Comparison of ENCODE assay signal across 21 cellular contexts in the genomic region with DNA sequence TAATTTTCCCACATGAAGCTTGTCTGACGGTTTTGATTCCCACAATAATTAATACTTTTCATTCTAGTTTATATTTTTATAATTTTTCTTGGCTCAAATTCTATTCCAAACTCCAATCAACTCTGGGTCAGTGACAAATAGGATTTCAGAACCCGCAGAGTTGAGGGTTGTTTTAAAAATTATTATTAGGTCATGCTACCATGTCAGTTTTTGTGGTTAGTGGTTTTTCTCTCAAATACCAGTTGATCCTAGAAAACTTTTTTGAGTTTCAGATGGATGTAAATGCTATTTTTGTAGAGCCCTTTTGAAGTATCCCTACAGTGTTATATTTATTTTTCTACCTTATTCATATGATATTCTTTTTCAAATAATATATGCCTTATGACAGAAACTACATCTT.
"Had no signal": no experiment of that assay in that cellular context is flagged by ENCODE, and none has a peak within 500 bp of the region (broad histone marks: within the 10 kb centered on the region; RNA-seq: fewer than 3 reads in every experiment).

No MANE protein-coding gene starts in this region.

- H3K27me3 ChIP-seq: brain microvascular endothelial cell, cardiac muscle cell had no signal

- H3K36me3 ChIP-seq: brain microvascular endothelial cell, cardiac muscle cell had no signal

- H3K4me3 ChIP-seq: cardiac muscle cell had no signal

- H3K27ac ChIP-seq: brain microvascular endothelial cell, cardiac muscle cell had no signal

- DNase-seq: activated CD4-positive, alpha-beta T cell treated with anti-CD3 and anti-CD28 coated beads for 4 hours; activated CD8-positive, alpha-beta memory T cell treated with anti-CD3 and anti-CD28 coated beads, Interleukin-2, amount 50 U/mL, for 4 hours; activated CD8-positive, alpha-beta T cell treated with anti-CD3 and anti-CD28 coated beads for 36 hours; activated gamma-delta T cell treated with Interleukin-2 at 50 U/mL for 16 hours; activated naive CD4-positive, alpha-beta T cell treated with anti-CD3 and anti-CD28 coated beads, Interleukin-2, amount 10 ng/mL, durations not matched to agents 7 days and 5 days; activated naive CD8-positive, alpha-beta T cell treated with anti-CD3 and anti-CD28 coated beads for 36 hours; activated T-cell treated with anti-CD3 and anti-CD28 coated beads, Interleukin-2, amount 50 U/mL, for 72 hours; aorta; brain microvascular endothelial cell; Kasumi-1; KBM-7; NCI-H1092; NCI-H1417 treated with DMSO at 0.1 percent for 48 hours; NCI-H1694; NCI-H2029 treated with DMSO at 0.1 percent for 48 hours; NCI-H345; NCI-H510A; NCI-H526 treated with DMSO at 0.1 percent for 48 hours; PC-3; SHP77 had no signal
